ENCODE assay signal across 26 cellular contexts in the genomic region with DNA sequence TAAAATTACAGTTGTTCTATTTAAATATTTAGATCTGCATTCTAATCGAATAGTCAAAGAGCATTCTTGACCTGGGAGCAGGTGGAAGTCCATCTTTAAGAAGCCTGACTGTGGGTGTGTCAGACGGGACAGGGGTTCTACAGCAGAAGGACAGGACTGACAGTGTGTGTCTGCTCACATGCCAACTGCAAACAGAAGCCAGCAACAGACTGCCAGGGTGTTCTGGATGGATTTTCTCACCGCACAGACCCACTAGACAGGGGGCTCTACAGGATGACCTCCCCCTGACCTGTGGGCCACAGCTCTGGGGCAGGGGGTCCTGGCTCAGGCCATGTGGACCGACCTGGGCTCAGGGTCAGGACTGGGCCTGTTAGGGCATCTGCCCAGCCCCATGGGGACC. TPM values are rescaled to one million over a fixed set of nuclear protein-coding genes. Genes with fewer than 3 reads are reported as not detected.
DNase-seq lines count a peak whose midpoint lies in the region; ATAC-seq and TF ChIP-seq lines count a peak whose summit lies in the region.
"Had no signal": no experiment of that assay in that cellular context is flagged by ENCODE, and none has a peak within 500 bp of the region (broad histone marks: within the 10 kb centered on the region; RNA-seq: fewer than 3 reads in every experiment).

No MANE protein-coding gene starts in this region.

- no peaks in the 10 kb centered on the region for H3K27me3 Mint-ChIP-seq in activated T-cell treated with anti-CD3 and anti-CD28 coated beads, Interleukin-2, amount 50 U/mL, for 4 hours (ENCODE audit: low read depth)
- H3K27me3 Mint-ChIP-seq in activated naive CD8-positive, alpha-beta T cell treated with anti-CD3 and anti-CD28 coated beads, Interleukin-2, amount 50 U/mL, for 24 hours = no peaks in the 10 kb centered on the region

- H3K36me3 Mint-ChIP-seq in activated T-cell treated with anti-CD3 and anti-CD28 coated beads, Interleukin-2, amount 50 U/mL, for 4 hours (ENCODE audit: insufficient read depth) = peaks cover 40% of the 10 kb centered on the region
- peaks cover 59% of the 10 kb centered on the region for H3K36me3 Mint-ChIP-seq in activated naive CD8-positive, alpha-beta T cell treated with anti-CD3 and anti-CD28 coated beads, Interleukin-2, amount 50 U/mL, for 24 hours (ENCODE audit: low read depth)

- H3K27ac Mint-ChIP-seq in activated naive CD8-positive, alpha-beta T cell treated with anti-CD3 and anti-CD28 coated beads, Interleukin-2, amount 50 U/mL, for 24 hours = peak overlapping the region; percentile 72
- H3K27ac Mint-ChIP-seq: nephron progenitor cell had no signal

- H3K9me3 Mint-ChIP-seq in activated T-cell treated with anti-CD3 and anti-CD28 coated beads, Interleukin-2, amount 50 U/mL, for 4 hours = no peaks in the 10 kb centered on the region
- no peaks in the 10 kb centered on the region for H3K9me3 Mint-ChIP-seq in activated naive CD8-positive, alpha-beta T cell treated with anti-CD3 and anti-CD28 coated beads, Interleukin-2, amount 50 U/mL, for 24 hours
- H3K9me3 Mint-ChIP-seq: nephron progenitor cell had no signal

- no peak overlapping the region for H3K4me3 ChIP-seq in skin epidermis
- H3K4me3 ChIP-seq: ascending aorta, esophagus muscularis mucosa, right lobe of liver, thyroid gland had no signal

- H3K27ac ChIP-seq in RWPE1 = peak overlapping the region; percentile 11; the same call in 1 of the 2 replicates
- H3K27ac ChIP-seq in skin epidermis = peak overlapping the region in 12 of 21 experiments; percentile 9 to 92 (median 56)
- H3K27ac ChIP-seq: ascending aorta, esophagus muscularis mucosa, right lobe of liver, thyroid gland had no signal

- no peak for ATAC-seq in activated T-cell treated with anti-CD3 and anti-CD28 coated beads, Interleukin-2, amount 50 U/mL, for 4 hours
- ATAC-seq in activated naive CD8-positive, alpha-beta T cell treated with anti-CD3 and anti-CD28 coated beads, Interleukin-2, amount 50 U/mL, for 24 hours = no peak
- ATAC-seq in GM21717 (IDR thresholded peaks at IDR 0.05; ENCODE audit: unreplicated experiment) = no peak
- ATAC-seq: left cardiac atrium, right lobe of liver, Right ventricle myocardium inferior had no signal

- H3K4me1 Mint-ChIP-seq in activated T-cell treated with anti-CD3 and anti-CD28 coated beads, Interleukin-2, amount 50 U/mL, for 4 hours (ENCODE audit: low read depth) = peaks cover 43% of the 10 kb centered on the region
- peaks cover 33% of the 10 kb centered on the region for H3K4me1 Mint-ChIP-seq in activated naive CD8-positive, alpha-beta T cell treated with anti-CD3 and anti-CD28 coated beads, Interleukin-2, amount 50 U/mL, for 24 hours
- H3K4me1 Mint-ChIP-seq: nephron progenitor cell had no signal

- DNase-seq in activated T-cell treated with anti-CD3 and anti-CD28 coated beads, Interleukin-2, amount 50 U/mL, for 4 hours = no peak
- no peak for DNase-seq in activated T-cell treated with anti-CD3 and anti-CD28 coated beads, Interleukin-2, amount 50 U/mL, for 48 hours
- no peak for DNase-seq in RWPE1 (ENCODE audit: low spot score)
- DNase-seq in activated naive CD8-positive, alpha-beta T cell treated with anti-CD3 and anti-CD28 coated beads, Interleukin-2, amount 50 U/mL, for 24 hours = no peak
- no peak for DNase-seq in HuH-7 (ENCODE audit: low spot score)
- no peak for DNase-seq in GM10248 (ENCODE audit: extremely low spot score)
- DNase-seq: ACHN, cerebellar nuclear complex, DMS153, GF-D8, GOT3, left cardiac atrium, mesendoderm, NCI-H1694, NCI-H2171 treated with DMSO at 0.1 percent for 48 hours, NCI-H526 treated with DMSO at 0.1 percent for 48 hours, nephron progenitor cell, SW 1271, thyroid gland had no signal

- CTCF ChIA-PET in RWPE1 (lab: Yijun Ruan, JAX) (interaction anchor here (0.6 kb wide), 2 partner anchors 37 to 61 kb away, joined by 3 to 4 read pairs; no protein-coding TSS in a partner anchor), GM10248 (lab: Yijun Ruan, JAX) (interaction anchor here (1.0 to 4.9 kb wide), 8 partner anchors 20 to 76 kb away, joined by 3 to 24 read pairs (median 4); no protein-coding TSS in a partner anchor)

- POLR2A ChIA-PET in RWPE1 (lab: Yijun Ruan, JAX; ENCODE audit: low non-redundant PET) = no interaction called here
- POLR2A ChIA-PET in GM10248 (lab: Yijun Ruan, JAX) = no interaction called here

- peak overlapping the region; percentile 49 for H3K4me3 Mint-ChIP-seq in activated T-cell treated with anti-CD3 and anti-CD28 coated beads, Interleukin-2, amount 50 U/mL, for 4 hours
- no peak overlapping the region for H3K4me3 Mint-ChIP-seq in activated naive CD8-positive, alpha-beta T cell treated with anti-CD3 and anti-CD28 coated beads, Interleukin-2, amount 50 U/mL, for 24 hours
- H3K4me3 Mint-ChIP-seq: CD14-positive monocyte, nephron progenitor cell had no signal

- TF ChIP-seq CTCF in RWPE1 (conservative IDR thresholded peaks at IDR 0.05; ENCODE audit: low read depth) (no peak), GM10248 (IDR thresholded peaks at IDR 0.05; ENCODE audit: control extremely low read depth, extremely low read depth, low read depth, missing control alignments) (no peak)

RNA-seq across cellular contexts. Expression of a gene that starts 22.8 kb away (rescaled TPM):
- 100 to 1,000 TPM; 194 to 201 (median 199) TPM for total RNA-seq in activated T-cell treated with anti-CD3 and anti-CD28 coated beads, Interleukin-2, amount 50 U/mL, for 4 hours

RNA-seq across cellular contexts. Expression of a gene that starts 42.3 kb away (rescaled TPM):
- total RNA-seq in activated T-cell treated with anti-CD3 and anti-CD28 coated beads, Interleukin-2, amount 50 U/mL, for 4 hours = 100 to 1,000 TPM in 1 of 3 donors, 10 to 100 TPM in 2; 72.4 to 110 (median 88.1) TPM
